Comparison of ENCODE assay signal across 26 cellular contexts in the genomic region with DNA sequence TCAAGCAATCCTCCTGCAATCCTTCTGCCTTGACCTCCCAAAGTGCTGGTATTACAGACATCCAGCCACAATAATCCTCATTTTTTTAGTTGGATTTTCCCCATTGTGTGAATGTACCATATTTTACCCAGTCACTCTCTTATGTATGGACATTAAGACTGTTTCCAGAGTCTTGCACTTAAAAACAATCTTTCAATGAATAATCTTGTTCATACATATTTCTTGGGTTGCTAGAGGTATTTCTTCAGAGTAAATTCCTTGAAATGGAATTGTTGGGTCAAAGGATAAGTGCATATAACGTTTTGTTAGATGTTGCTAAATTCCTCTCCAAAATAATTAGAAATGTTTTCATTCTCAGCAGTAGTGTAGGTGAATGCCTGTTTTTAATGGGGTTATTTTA.
"Had no signal": no experiment of that assay in that cellular context is flagged by ENCODE, and none has a peak within 500 bp of the region (broad histone marks: within the 10 kb centered on the region; RNA-seq: fewer than 3 reads in every experiment).

No MANE protein-coding gene starts in this region.

- H3K9me3 ChIP-seq: ascending aorta, colonic mucosa, esophagus muscularis mucosa, left lung, spleen, testis had no signal

- H3K9me3 Mint-ChIP-seq: activated CD4-positive, alpha-beta T cell treated with anti-CD3 and anti-CD28 coated beads, Interleukin-2, amount 10 ng/mL, durations not matched to agents 24 days and 14 days; activated CD8-positive, alpha-beta T cell treated with anti-CD3 and anti-CD28 coated beads for 36 hours; activated T-helper 1 cell treated with anti-CD3 and anti-CD28 coated beads, Interleukin-12 subunit alpha, Interleukin-12 subunit beta, Interleukin-2, Interleukin-4 antibody, amounts not matched to agents 30 ng/mL and 10 ng/mL and 1 ng/mL, durations not matched to agents 14 hours and 24 hours and 36 hours; naive thymus-derived CD8-positive, alpha-beta T cell; neural progenitor cell; type B pancreatic cell had no signal

- H3K27me3 Mint-ChIP-seq: activated CD4-positive, alpha-beta T cell treated with anti-CD3 and anti-CD28 coated beads, Interleukin-2, amount 10 ng/mL, durations not matched to agents 24 days and 14 days; activated CD8-positive, alpha-beta memory T cell treated with anti-CD3 and anti-CD28 coated beads, Interleukin-2, amount 10 ng/mL, durations not matched to agents 7 days and 5 days; activated CD8-positive, alpha-beta T cell treated with anti-CD3 and anti-CD28 coated beads for 36 hours; naive thymus-derived CD8-positive, alpha-beta T cell; progenitor cell of endocrine pancreas; type B pancreatic cell had no signal

- H3K9ac ChIP-seq: neural progenitor cell had no signal

- H3K4me3 ChIP-seq: ascending aorta, colonic mucosa, dorsolateral prefrontal cortex, esophagus muscularis mucosa, left lung, neural progenitor cell, spleen, testis had no signal

- H3K4me1 Mint-ChIP-seq: neural progenitor cell had no signal

- H3K4me3 Mint-ChIP-seq: activated CD4-positive, alpha-beta T cell treated with anti-CD3 and anti-CD28 coated beads, Interleukin-2, amount 10 ng/mL, durations not matched to agents 24 days and 14 days; activated CD8-positive, alpha-beta memory T cell treated with anti-CD3 and anti-CD28 coated beads, Interleukin-2, amount 10 ng/mL, durations not matched to agents 7 days and 5 days; activated CD8-positive, alpha-beta T cell treated with anti-CD3 and anti-CD28 coated beads for 36 hours; activated T-helper 1 cell treated with anti-CD3 and anti-CD28 coated beads, Interleukin-12 subunit alpha, Interleukin-12 subunit beta, Interleukin-2, Interleukin-4 antibody, amounts not matched to agents 30 ng/mL and 10 ng/mL and 1 ng/mL, durations not matched to agents 14 hours and 24 hours and 36 hours; naive thymus-derived CD8-positive, alpha-beta T cell; neural progenitor cell; type B pancreatic cell had no signal

- DNase-seq: activated CD4-positive, alpha-beta T cell treated with anti-CD3 and anti-CD28 coated beads, Interleukin-2, amount 10 ng/mL, durations not matched to agents 24 days and 14 days; activated CD8-positive, alpha-beta memory T cell treated with anti-CD3 and anti-CD28 coated beads, Interleukin-2, amount 10 ng/mL, durations not matched to agents 7 days and 5 days; activated CD8-positive, alpha-beta T cell treated with anti-CD3 and anti-CD28 coated beads for 36 hours; activated gamma-delta T cell; activated naive CD4-positive, alpha-beta T cell treated with anti-CD3 and anti-CD28 coated beads, Interleukin-2, amount 50 U/mL, for 16 hours; activated T-cell treated with anti-CD3 and anti-CD28 coated beads for 4 hours; brain microvascular endothelial cell; central memory CD4-positive, alpha-beta T cell; colonic mucosa; dorsolateral prefrontal cortex; kidney; left lung; naive thymus-derived CD8-positive, alpha-beta T cell; retina; spleen; stimulated activated CD4-positive, alpha-beta T cell treated with anti-CD3 and anti-CD28 coated beads, Interleukin-4, amount 100 ng/mL, for 1 hour; stimulated activated naive CD4-positive, alpha-beta T cell; T-helper 2 cell; testis had no signal

- H3K36me3 ChIP-seq: ascending aorta, brain microvascular endothelial cell, colonic mucosa, esophagus muscularis mucosa, left lung, neural progenitor cell, spleen had no signal

- H3K27ac ChIP-seq: ascending aorta, brain microvascular endothelial cell, colonic mucosa, dorsolateral prefrontal cortex, esophagus muscularis mucosa, foreskin keratinocyte, neural progenitor cell, spleen, testis had no signal

- ATAC-seq: activated CD8-positive, alpha-beta memory T cell treated with anti-CD3 and anti-CD28 coated beads, Interleukin-2, amount 10 ng/mL, durations not matched to agents 7 days and 5 days; activated CD8-positive, alpha-beta T cell treated with anti-CD3 and anti-CD28 coated beads for 36 hours; left lung; naive thymus-derived CD8-positive, alpha-beta T cell had no signal

- H3K36me3 Mint-ChIP-seq: neural progenitor cell, type B pancreatic cell had no signal

- H3K27ac Mint-ChIP-seq: activated CD4-positive, alpha-beta T cell treated with anti-CD3 and anti-CD28 coated beads, Interleukin-2, amount 10 ng/mL, durations not matched to agents 24 days and 14 days; activated CD8-positive, alpha-beta memory T cell treated with anti-CD3 and anti-CD28 coated beads, Interleukin-2, amount 10 ng/mL, durations not matched to agents 7 days and 5 days; activated CD8-positive, alpha-beta T cell treated with anti-CD3 and anti-CD28 coated beads for 36 hours; neural progenitor cell; progenitor cell of endocrine pancreas; type B pancreatic cell had no signal

- H3K27me3 ChIP-seq: ascending aorta, brain microvascular endothelial cell, colonic mucosa, dorsolateral prefrontal cortex, esophagus muscularis mucosa, foreskin keratinocyte, left lung, neural progenitor cell, spleen, testis had no signal

- H3K4me1 ChIP-seq: ascending aorta, colonic mucosa, left lung, neural progenitor cell, spleen, testis had no signal
